ENCODE assay signal across 1 cellular context in the genomic region with DNA sequence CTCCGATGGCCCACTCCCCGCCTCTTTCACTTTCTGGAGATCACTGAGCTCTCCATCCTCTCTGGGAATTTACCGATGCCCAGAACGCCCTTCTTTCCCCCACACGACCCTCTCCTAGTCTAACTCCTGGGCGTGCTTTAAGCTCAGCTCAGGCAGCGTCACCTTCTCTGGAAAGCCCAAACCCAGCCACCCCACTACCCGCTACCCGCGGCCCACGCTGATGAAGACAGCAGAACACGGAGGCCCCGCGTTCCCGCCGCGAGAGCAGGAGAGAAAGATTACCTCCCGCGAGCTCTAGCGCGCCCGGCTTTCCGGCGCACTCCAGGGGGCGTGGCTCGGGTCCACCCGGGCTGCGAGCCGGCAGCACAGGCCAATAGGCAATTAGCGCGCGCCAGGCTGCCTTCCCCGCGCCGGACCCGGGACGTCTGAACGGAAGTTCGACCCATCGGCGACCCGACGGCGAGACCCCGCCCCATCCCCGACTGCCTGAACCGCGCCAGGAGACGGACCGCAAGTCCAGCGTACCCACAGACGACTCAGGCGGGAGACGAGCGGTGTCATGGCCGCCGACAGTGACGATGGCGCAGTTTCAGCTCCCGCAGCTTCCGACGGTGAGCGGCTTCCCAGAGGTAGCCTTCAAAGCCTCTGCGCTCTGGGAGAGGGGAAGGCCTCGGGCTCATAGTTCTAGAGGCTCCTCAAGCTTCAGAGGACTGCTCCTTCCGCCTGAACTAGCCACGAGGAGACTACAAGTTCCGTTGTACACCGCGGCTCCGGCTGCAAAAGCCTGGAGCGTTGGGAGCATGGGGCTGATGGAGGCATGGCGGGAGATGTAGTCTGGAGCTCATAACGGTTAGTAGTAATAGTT.
TF ChIP-seq lines count a peak whose summit lies in the region.

A gene (minus strand): TSS at position 747 of the 865 bp plus-strand sequence. CDS start 5,935 bp downstream, outside the sequence.
A gene (plus strand): TSS at position 477 of the 865 bp plus-strand sequence. CDS start 83 bp downstream, at position 560.

TF ChIP-seq in GM12878, 131 proteins besides CTCF, POLR2A, EP300 and RAD21 (continued from another document and continues in another):
- TF ChIP-seq, protein P1, sequence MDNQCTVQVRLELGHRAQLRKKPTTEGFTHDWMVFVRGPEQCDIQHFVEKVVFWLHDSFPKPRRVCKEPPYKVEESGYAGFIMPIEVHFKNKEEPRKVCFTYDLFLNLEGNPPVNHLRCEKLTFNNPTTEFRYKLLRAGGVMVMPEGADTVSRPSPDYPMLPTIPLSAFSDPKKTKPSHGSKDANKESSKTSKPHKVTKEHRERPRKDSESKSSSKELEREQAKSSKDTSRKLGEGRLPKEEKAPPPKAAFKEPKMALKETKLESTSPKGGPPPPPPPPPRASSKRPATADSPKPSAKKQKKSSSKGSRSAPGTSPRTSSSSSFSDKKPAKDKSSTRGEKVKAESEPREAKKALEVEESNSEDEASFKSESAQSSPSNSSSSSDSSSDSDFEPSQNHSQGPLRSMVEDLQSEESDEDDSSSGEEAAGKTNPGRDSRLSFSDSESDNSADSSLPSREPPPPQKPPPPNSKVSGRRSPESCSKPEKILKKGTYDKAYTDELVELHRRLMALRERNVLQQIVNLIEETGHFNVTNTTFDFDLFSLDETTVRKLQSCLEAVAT (IDR thresholded peaks at IDR 0.05), result peak; percentile 83
- TF ChIP-seq CBX5 (IDR thresholded peaks at IDR 0.05; ENCODE audit: low read depth) (no peak), ATF7 (IDR thresholded peaks at IDR 0.05; ENCODE audit: low read depth) (peak; percentile 20), RELA (IDR thresholded peaks at IDR 0.05; ENCODE audit: borderline replicate concordance, partially characterized antibody) (peak; percentile 44), CHD2 (IDR thresholded peaks at IDR 0.05; ENCODE audit: borderline replicate concordance, low read depth, low read length) (peak; percentile 82), POU2F2 (IDR thresholded peaks at IDR 0.05; ENCODE audit: borderline replicate concordance, low read depth, low read length) (peak; percentile 52; the same call in 2 of the 3 replicates), PAX5 (IDR thresholded peaks at IDR 0.05; ENCODE audit: borderline replicate concordance, low read depth, low read length) (peak; percentile 9; the same call in 1 of the 2 replicates), SPI1 (IDR thresholded peaks at IDR 0.05; ENCODE audit: borderline replicate concordance, insufficient read depth, low read depth, low read length) (no peak), ZNF622 (IDR thresholded peaks at IDR 0.05) (no peak), POLR2AphosphoS5 (IDR thresholded peaks at IDR 0.05; ENCODE audit: low read length) (peak; percentile 80; the same call in 1 of the 2 replicates), NR2F1 (conservative IDR thresholded peaks at IDR 0.05) (peak; percentile 66), EED (IDR thresholded peaks at IDR 0.05; ENCODE audit: low read depth) (0 out of 2 replicates have a peak, but pooled peaks have one; percentile 11), BACH1 (IDR thresholded peaks at IDR 0.05; ENCODE audit: borderline replicate concordance) (peak; percentile 76), HDAC6 (IDR thresholded peaks at IDR 0.05; ENCODE audit: unreplicated experiment) (no peak), ZNF217 (IDR thresholded peaks at IDR 0.05) (no peak), SREBF2 (IDR thresholded peaks at IDR 0.05; ENCODE audit: low read length) (no peak)
- TF ChIP-seq, protein P2, sequence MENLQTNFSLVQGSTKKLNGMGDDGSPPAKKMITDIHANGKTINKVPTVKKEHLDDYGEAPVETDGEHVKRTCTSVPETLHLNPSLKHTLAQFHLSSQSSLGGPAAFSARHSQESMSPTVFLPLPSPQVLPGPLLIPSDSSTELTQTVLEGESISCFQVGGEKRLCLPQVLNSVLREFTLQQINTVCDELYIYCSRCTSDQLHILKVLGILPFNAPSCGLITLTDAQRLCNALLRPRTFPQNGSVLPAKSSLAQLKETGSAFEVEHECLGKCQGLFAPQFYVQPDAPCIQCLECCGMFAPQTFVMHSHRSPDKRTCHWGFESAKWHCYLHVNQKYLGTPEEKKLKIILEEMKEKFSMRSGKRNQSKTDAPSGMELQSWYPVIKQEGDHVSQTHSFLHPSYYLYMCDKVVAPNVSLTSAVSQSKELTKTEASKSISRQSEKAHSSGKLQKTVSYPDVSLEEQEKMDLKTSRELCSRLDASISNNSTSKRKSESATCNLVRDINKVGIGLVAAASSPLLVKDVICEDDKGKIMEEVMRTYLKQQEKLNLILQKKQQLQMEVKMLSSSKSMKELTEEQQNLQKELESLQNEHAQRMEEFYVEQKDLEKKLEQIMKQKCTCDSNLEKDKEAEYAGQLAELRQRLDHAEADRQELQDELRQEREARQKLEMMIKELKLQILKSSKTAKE (IDR thresholded peaks at IDR 0.05; ENCODE audit: low read depth, poor library complexity, severe bottlenecking), result no peak
- TF ChIP-seq, protein P3, sequence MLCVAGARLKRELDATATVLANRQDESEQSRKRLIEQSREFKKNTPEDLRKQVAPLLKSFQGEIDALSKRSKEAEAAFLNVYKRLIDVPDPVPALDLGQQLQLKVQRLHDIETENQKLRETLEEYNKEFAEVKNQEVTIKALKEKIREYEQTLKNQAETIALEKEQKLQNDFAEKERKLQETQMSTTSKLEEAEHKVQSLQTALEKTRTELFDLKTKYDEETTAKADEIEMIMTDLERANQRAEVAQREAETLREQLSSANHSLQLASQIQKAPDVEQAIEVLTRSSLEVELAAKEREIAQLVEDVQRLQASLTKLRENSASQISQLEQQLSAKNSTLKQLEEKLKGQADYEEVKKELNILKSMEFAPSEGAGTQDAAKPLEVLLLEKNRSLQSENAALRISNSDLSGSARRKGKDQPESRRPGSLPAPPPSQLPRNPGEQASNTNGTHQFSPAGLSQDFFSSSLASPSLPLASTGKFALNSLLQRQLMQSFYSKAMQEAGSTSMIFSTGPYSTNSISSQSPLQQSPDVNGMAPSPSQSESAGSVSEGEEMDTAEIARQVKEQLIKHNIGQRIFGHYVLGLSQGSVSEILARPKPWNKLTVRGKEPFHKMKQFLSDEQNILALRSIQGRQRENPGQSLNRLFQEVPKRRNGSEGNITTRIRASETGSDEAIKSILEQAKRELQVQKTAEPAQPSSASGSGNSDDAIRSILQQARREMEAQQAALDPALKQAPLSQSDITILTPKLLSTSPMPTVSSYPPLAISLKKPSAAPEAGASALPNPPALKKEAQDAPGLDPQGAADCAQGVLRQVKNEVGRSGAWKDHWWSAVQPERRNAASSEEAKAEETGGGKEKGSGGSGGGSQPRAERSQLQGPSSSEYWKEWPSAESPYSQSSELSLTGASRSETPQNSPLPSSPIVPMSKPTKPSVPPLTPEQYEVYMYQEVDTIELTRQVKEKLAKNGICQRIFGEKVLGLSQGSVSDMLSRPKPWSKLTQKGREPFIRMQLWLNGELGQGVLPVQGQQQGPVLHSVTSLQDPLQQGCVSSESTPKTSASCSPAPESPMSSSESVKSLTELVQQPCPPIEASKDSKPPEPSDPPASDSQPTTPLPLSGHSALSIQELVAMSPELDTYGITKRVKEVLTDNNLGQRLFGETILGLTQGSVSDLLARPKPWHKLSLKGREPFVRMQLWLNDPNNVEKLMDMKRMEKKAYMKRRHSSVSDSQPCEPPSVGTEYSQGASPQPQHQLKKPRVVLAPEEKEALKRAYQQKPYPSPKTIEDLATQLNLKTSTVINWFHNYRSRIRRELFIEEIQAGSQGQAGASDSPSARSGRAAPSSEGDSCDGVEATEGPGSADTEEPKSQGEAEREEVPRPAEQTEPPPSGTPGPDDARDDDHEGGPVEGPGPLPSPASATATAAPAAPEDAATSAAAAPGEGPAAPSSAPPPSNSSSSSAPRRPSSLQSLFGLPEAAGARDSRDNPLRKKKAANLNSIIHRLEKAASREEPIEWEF (IDR thresholded peaks at IDR 0.05; ENCODE audit: insufficient replicate concordance, low read depth, low read length), result no peak
- TF ChIP-seq, protein P4, sequence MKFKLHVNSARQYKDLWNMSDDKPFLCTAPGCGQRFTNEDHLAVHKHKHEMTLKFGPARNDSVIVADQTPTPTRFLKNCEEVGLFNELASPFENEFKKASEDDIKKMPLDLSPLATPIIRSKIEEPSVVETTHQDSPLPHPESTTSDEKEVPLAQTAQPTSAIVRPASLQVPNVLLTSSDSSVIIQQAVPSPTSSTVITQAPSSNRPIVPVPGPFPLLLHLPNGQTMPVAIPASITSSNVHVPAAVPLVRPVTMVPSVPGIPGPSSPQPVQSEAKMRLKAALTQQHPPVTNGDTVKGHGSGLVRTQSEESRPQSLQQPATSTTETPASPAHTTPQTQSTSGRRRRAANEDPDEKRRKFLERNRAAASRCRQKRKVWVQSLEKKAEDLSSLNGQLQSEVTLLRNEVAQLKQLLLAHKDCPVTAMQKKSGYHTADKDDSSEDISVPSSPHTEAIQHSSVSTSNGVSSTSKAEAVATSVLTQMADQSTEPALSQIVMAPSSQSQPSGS (IDR thresholded peaks at IDR 0.05; ENCODE audit: low read length), result no peak
- TF ChIP-seq, protein P5, sequence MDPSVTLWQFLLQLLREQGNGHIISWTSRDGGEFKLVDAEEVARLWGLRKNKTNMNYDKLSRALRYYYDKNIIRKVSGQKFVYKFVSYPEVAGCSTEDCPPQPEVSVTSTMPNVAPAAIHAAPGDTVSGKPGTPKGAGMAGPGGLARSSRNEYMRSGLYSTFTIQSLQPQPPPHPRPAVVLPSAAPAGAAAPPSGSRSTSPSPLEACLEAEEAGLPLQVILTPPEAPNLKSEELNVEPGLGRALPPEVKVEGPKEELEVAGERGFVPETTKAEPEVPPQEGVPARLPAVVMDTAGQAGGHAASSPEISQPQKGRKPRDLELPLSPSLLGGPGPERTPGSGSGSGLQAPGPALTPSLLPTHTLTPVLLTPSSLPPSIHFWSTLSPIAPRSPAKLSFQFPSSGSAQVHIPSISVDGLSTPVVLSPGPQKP (IDR thresholded peaks at IDR 0.05; ENCODE audit: low read depth, low read length), result no peak
- TF ChIP-seq, protein P6, sequence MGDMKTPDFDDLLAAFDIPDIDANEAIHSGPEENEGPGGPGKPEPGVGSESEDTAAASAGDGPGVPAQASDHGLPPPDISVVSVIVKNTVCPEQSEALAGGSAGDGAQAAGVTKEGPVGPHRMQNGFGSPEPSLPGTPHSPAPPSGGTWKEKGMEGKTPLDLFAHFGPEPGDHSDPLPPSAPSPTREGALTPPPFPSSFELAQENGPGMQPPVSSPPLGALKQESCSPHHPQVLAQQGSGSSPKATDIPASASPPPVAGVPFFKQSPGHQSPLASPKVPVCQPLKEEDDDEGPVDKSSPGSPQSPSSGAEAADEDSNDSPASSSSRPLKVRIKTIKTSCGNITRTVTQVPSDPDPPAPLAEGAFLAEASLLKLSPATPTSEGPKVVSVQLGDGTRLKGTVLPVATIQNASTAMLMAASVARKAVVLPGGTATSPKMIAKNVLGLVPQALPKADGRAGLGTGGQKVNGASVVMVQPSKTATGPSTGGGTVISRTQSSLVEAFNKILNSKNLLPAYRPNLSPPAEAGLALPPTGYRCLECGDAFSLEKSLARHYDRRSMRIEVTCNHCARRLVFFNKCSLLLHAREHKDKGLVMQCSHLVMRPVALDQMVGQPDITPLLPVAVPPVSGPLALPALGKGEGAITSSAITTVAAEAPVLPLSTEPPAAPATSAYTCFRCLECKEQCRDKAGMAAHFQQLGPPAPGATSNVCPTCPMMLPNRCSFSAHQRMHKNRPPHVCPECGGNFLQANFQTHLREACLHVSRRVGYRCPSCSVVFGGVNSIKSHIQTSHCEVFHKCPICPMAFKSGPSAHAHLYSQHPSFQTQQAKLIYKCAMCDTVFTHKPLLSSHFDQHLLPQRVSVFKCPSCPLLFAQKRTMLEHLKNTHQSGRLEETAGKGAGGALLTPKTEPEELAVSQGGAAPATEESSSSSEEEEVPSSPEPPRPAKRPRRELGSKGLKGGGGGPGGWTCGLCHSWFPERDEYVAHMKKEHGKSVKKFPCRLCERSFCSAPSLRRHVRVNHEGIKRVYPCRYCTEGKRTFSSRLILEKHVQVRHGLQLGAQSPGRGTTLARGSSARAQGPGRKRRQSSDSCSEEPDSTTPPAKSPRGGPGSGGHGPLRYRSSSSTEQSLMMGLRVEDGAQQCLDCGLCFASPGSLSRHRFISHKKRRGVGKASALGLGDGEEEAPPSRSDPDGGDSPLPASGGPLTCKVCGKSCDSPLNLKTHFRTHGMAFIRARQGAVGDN (IDR thresholded peaks at IDR 0.05), result 0 out of 2 replicates have a peak, but pooled peaks have one; percentile 42
- TF ChIP-seq, protein P7, sequence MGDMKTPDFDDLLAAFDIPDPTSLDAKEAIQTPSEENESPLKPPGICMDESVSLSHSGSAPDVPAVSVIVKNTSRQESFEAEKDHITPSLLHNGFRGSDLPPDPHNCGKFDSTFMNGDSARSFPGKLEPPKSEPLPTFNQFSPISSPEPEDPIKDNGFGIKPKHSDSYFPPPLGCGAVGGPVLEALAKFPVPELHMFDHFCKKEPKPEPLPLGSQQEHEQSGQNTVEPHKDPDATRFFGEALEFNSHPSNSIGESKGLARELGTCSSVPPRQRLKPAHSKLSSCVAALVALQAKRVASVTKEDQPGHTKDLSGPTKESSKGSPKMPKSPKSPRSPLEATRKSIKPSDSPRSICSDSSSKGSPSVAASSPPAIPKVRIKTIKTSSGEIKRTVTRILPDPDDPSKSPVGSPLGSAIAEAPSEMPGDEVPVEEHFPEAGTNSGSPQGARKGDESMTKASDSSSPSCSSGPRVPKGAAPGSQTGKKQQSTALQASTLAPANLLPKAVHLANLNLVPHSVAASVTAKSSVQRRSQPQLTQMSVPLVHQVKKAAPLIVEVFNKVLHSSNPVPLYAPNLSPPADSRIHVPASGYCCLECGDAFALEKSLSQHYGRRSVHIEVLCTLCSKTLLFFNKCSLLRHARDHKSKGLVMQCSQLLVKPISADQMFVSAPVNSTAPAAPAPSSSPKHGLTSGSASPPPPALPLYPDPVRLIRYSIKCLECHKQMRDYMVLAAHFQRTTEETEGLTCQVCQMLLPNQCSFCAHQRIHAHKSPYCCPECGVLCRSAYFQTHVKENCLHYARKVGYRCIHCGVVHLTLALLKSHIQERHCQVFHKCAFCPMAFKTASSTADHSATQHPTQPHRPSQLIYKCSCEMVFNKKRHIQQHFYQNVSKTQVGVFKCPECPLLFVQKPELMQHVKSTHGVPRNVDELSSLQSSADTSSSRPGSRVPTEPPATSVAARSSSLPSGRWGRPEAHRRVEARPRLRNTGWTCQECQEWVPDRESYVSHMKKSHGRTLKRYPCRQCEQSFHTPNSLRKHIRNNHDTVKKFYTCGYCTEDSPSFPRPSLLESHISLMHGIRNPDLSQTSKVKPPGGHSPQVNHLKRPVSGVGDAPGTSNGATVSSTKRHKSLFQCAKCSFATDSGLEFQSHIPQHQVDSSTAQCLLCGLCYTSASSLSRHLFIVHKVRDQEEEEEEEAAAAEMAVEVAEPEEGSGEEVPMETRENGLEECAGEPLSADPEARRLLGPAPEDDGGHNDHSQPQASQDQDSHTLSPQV (IDR thresholded peaks at IDR 0.05), result no peak
- TF ChIP-seq, protein P8, sequence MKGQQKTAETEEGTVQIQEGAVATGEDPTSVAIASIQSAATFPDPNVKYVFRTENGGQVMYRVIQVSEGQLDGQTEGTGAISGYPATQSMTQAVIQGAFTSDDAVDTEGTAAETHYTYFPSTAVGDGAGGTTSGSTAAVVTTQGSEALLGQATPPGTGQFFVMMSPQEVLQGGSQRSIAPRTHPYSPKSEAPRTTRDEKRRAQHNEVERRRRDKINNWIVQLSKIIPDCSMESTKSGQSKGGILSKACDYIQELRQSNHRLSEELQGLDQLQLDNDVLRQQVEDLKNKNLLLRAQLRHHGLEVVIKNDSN (IDR thresholded peaks at IDR 0.05; ENCODE audit: borderline replicate concordance, extremely low read length, insufficient read depth, low read depth, low read length), result no peak
